ENCODE assay signal across 1 cellular context in the genomic region with DNA sequence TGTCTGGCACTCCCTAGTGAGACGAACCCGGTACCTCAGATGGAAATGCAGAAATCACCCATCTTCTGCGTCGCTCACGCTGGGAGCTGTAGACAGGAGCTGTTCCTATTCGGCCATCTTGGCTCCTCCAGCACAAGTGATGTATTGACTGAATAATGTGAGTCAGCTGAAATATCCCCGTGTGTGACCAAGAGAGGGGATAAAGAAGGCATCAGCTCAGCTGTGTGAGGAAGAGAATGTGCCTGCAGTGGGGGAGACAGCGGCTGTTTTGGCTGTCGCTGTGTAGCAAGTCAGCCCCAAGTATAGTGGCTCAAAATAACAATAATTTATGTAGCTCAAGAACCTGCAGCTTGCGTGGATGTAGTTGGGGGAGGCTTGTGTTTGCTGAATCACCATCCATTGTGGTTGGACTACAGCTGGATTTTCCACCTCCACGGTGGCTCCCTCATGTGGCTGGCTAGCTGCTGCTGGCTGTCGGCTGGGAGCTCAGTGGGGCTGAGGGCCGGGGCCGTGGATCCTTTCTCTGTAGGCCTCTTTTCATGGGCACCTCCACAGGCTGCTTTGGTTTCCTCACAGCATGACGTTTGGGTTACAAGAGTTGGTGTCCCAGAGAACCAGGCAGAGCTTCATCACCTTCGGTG.
TF ChIP-seq lines count a peak whose summit lies in the region.

No MANE protein-coding gene starts in this region.

TF ChIP-seq in A549, 52 proteins besides CTCF, POLR2A, EP300 and RAD21:
- TF ChIP-seq MYC (IDR thresholded peaks at IDR 0.05; ENCODE audit: borderline replicate concordance, low read length): no peak
